In the genomic region with DNA sequence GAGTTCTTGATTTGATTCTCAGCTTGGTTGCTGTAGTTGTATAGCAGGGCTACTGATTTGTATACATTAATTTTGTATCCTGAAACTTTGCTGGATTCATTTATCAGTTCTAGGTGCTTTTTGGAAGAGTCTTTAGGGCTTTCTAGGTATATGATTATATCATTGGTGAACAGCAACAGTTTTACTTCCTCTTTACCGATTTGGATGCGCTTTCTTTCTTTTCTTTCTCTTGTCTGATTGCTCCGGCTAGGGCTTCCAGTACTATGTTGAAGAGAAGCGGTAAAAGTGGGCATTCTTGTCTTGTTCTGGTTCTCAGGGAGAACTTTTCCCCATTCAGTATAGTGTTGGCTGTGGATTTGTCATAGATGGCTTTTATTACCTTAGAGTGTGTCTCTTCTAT, we compare ENCODE assay signal across 23 cellular contexts.
DNase-seq lines count a peak whose midpoint lies in the region; ATAC-seq and TF ChIP-seq lines count a peak whose summit lies in the region.
"Had no signal": no experiment of that assay in that cellular context is flagged by ENCODE, and none has a peak within 500 bp of the region (broad histone marks: within the 10 kb centered on the region; RNA-seq: fewer than 3 reads in every experiment).

No MANE protein-coding gene starts in this region.

- no peak for DNase-seq in lower lobe of right lung
- DNase-seq in medulla oblongata (ENCODE audit: extremely low spot score): no peak
- DNase-seq: Calu3; CD8-positive, alpha-beta memory T cell; DMS153; Kasumi-1; NCI-H1092; NCI-H1436; NCI-H187 treated with DMSO at 0.1 percent for 48 hours; NCI-H2107; SHP77 treated with DMSO at 0.1 percent for 48 hours; SW 1271; T-helper 17 cell had no signal

- H3K27ac ChIP-seq in VCaP (peak overlapping the region; percentile 19; the same call in 1 of the 2 replicates), lower lobe of right lung (no peak overlapping the region)
- H3K27ac ChIP-seq: C4-2B, RWPE1, SK-N-MC had no signal

- ATAC-seq in GM18502 (IDR thresholded peaks at IDR 0.05; ENCODE audit: poor library complexity, unreplicated experiment): peak; percentile 69
- peak; percentile 46 for ATAC-seq in GM19351 (IDR thresholded peaks at IDR 0.05; ENCODE audit: unreplicated experiment)
- peak; percentile 54 for ATAC-seq in HG03159 (IDR thresholded peaks at IDR 0.05; ENCODE audit: unreplicated experiment)
- no peak for ATAC-seq in lower lobe of right lung
- ATAC-seq in GM19328 (IDR thresholded peaks at IDR 0.05; ENCODE audit: unreplicated experiment): no peak
- ATAC-seq: GM23338, T-helper 17 cell had no signal

- no peak overlapping the region for H3K4me3 ChIP-seq in lower lobe of right lung
- H3K4me3 ChIP-seq: GM23338, HAP-1, SK-N-MC had no signal

- H3K4me1 ChIP-seq in lower lobe of right lung: no peaks in the 10 kb centered on the region
- H3K4me1 ChIP-seq: HAP-1 had no signal

- peaks cover 10% of the 10 kb centered on the region for H3K9me3 ChIP-seq in lower lobe of right lung
- H3K9me3 ChIP-seq: HAP-1 had no signal

- H3K36me3 ChIP-seq in lower lobe of right lung: no peaks in the 10 kb centered on the region
- H3K36me3 ChIP-seq: HAP-1 had no signal

- intact Hi-C loops in lower lobe of right lung (cut with DNase I): no loop called here

- no peaks in the 10 kb centered on the region for H3K27me3 ChIP-seq in lower lobe of right lung (ENCODE audit: low read depth)

- TF ChIP-seq CTCF in VCaP (conservative IDR thresholded peaks at IDR 0.05) (no peak), lower lobe of right lung (IDR thresholded peaks at IDR 0.05) (no peak)

Comparison
In these comparisons a context has a peak if more than half of its experiments do, and no peak if none do; other contexts are left out.
1. ATAC-seq: peak in GM18502 (single experiment), GM19351 (single experiment) and HG03159 (single experiment); none in lower lobe of right lung (0 of 2) and GM19328 (single experiment).